Comparison of ENCODE assay signal across 16 cellular contexts in genomic region chr6:166855416-166855815, GRCh38.
"Had no signal": no experiment of that assay in that cellular context is flagged by ENCODE, and none has a peak within 500 bp of the region (broad histone marks: within the 10 kb centered on the region; RNA-seq: fewer than 3 reads in every experiment).

No MANE protein-coding gene starts in this region.

- DNase-seq: activated CD4-positive, alpha-beta memory T cell treated with anti-CD3 and anti-CD28 coated beads, Interleukin-2, amount 10 ng/mL, durations not matched to agents 7 days and 5 days; activated CD4-positive, alpha-beta T cell treated with anti-CD3 and anti-CD28 coated beads for 48 hours; activated effector memory CD4-positive, alpha-beta T cell treated with anti-CD3 and anti-CD28 coated beads, Interleukin-2, amount 50 U/mL, for 16 hours; activated naive CD4-positive, alpha-beta T cell treated with anti-CD3 and anti-CD28 coated beads, Interleukin-2, amount 50 U/mL, for 16 hours; activated T-cell treated with anti-CD3 and anti-CD28 coated beads, Interleukin-2, amount 50 U/mL, for 72 hours; aorta; foreskin melanocyte; left ventricle myocardium superior; mammary epithelial cell; naive thymus-derived CD8-positive, alpha-beta T cell; retina; stimulated activated CD4-positive, alpha-beta T cell treated with anti-CD3 and anti-CD28 coated beads, Interleukin-12 subunit alpha, Interleukin-12 subunit beta, amount 100 ng/mL, for 4 hours; stimulated activated CD4-positive, alpha-beta T cell treated with anti-CD3 and anti-CD28 coated beads, Interleukin-4, amount 100 ng/mL, for 4 hours; stimulated activated naive CD8-positive, alpha-beta T cell treated with anti-CD3 and anti-CD28 coated beads, Interleukin-15, Interleukin-2, amounts not matched to agents 100 U/mL and 50 U/mL, for 24 hours; T-helper 17 cell; upper lobe of left lung had no signal

- H3K27me3 ChIP-seq: upper lobe of left lung had no signal

- ATAC-seq: activated T-cell treated with anti-CD3 and anti-CD28 coated beads, Interleukin-2, amount 50 U/mL, for 72 hours; left ventricle myocardium superior; naive thymus-derived CD8-positive, alpha-beta T cell; stimulated activated naive CD8-positive, alpha-beta T cell treated with anti-CD3 and anti-CD28 coated beads, Interleukin-15, Interleukin-2, amounts not matched to agents 100 U/mL and 50 U/mL, for 24 hours; T-helper 17 cell had no signal

- H3K36me3 ChIP-seq: upper lobe of left lung had no signal

- H3K4me1 ChIP-seq: upper lobe of left lung had no signal

- H3K9me3 ChIP-seq: upper lobe of left lung had no signal

- H3K27ac ChIP-seq: upper lobe of left lung had no signal

- H3K4me3 ChIP-seq: upper lobe of left lung had no signal
